In the genomic region with DNA sequence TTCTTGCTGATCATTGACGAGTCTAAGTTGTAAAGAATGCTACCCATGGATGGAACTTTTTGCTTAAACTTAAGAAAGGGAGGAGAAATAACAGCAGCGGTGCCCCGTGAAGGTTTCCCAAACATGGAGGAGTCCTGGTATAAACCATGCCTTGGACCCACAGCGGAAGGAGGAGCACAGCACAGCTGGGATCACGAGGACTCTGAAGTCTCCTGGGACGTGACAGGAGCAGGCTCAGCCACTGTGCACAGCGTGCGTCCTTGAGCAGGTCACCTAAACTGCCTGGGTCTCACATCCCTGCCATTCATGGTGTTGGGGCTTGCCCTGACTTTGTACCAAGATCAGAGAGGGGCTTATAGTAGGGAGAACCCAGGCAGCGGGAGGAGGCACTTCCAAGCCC, we compare ENCODE assay signal across 2 cellular contexts.
TF ChIP-seq lines count a peak whose summit lies in the region.

No MANE protein-coding gene starts in this region.

TF ChIP-seq in GM23338, 12 proteins besides CTCF, POLR2A, EP300 and RAD21 (continued from another document and continues in another):
- TF ChIP-seq, protein P1, sequence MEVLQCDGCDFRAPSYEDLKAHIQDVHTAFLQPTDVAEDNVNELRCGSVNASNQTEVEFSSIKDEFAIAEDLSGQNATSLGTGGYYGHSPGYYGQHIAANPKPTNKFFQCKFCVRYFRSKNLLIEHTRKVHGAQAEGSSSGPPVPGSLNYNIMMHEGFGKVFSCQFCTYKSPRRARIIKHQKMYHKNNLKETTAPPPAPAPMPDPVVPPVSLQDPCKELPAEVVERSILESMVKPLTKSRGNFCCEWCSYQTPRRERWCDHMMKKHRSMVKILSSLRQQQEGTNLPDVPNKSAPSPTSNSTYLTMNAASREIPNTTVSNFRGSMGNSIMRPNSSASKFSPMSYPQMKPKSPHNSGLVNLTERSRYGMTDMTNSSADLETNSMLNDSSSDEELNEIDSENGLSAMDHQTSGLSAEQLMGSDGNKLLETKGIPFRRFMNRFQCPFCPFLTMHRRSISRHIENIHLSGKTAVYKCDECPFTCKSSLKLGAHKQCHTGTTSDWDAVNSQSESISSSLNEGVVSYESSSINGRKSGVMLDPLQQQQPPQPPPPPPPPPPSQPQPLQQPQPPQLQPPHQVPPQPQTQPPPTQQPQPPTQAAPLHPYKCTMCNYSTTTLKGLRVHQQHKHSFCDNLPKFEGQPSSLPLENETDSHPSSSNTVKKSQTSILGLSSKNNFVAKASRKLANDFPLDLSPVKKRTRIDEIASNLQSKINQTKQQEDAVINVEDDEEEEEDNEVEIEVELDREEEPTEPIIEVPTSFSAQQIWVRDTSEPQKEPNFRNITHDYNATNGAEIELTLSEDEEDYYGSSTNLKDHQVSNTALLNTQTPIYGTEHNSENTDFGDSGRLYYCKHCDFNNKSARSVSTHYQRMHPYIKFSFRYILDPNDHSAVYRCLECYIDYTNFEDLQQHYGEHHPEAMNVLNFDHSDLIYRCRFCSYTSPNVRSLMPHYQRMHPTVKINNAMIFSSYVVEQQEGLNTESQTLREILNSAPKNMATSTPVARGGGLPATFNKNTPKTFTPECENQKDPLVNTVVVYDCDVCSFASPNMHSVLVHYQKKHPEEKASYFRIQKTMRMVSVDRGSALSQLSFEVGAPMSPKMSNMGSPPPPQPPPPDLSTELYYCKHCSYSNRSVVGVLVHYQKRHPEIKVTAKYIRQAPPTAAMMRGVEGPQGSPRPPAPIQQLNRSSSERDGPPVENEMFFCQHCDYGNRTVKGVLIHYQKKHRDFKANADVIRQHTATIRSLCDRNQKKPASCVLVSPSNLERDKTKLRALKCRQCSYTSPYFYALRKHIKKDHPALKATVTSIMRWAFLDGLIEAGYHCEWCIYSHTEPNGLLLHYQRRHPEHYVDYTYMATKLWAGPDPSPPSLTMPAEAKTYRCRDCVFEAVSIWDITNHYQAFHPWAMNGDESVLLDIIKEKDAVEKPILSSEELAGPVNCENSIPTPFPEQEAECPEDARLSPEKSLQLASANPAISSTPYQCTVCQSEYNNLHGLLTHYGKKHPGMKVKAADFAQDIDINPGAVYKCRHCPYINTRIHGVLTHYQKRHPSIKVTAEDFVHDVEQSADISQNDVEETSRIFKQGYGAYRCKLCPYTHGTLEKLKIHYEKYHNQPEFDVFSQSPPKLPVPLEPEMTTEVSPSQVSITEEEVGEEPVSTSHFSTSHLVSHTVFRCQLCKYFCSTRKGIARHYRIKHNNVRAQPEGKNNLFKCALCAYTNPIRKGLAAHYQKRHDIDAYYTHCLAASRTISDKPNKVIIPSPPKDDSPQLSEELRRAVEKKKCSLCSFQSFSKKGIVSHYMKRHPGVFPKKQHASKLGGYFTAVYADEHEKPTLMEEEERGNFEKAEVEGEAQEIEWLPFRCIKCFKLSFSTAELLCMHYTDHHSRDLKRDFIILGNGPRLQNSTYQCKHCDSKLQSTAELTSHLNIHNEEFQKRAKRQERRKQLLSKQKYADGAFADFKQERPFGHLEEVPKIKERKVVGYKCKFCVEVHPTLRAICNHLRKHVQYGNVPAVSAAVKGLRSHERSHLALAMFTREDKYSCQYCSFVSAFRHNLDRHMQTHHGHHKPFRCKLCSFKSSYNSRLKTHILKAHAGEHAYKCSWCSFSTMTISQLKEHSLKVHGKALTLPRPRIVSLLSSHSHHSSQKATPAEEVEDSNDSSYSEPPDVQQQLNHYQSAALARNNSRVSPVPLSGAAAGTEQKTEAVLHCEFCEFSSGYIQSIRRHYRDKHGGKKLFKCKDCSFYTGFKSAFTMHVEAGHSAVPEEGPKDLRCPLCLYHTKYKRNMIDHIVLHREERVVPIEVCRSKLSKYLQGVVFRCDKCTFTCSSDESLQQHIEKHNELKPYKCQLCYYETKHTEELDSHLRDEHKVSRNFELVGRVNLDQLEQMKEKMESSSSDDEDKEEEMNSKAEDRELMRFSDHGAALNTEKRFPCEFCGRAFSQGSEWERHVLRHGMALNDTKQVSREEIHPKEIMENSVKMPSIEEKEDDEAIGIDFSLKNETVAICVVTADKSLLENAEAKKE (CRISPR knock-in tag; IDR thresholded peaks at IDR 0.05), result no peak
- TF ChIP-seq NANOG (IDR thresholded peaks at IDR 0.05; ENCODE audit: borderline replicate concordance) (no peak), STAT1 (IDR thresholded peaks at IDR 0.05; ENCODE audit: unreplicated experiment) (no peak), EZH2 (IDR thresholded peaks at IDR 0.05; ENCODE audit: low read depth, unreplicated experiment) (no peak), EZH2phosphoT487 (IDR thresholded peaks at IDR 0.05; ENCODE audit: unreplicated experiment) (no peak), POLR2AphosphoS5 (IDR thresholded peaks at IDR 0.05; ENCODE audit: low read depth) (no peak), JUNB (IDR thresholded peaks at IDR 0.05; ENCODE audit: unreplicated experiment) (no peak), ZNF114 (CRISPR knock-in tag; IDR thresholded peaks at IDR 0.05) (no peak), ZNF331 (CRISPR knock-in tag; IDR thresholded peaks at IDR 0.05; ENCODE audit: low read depth) (no peak)
- TF ChIP-seq, protein P2, sequence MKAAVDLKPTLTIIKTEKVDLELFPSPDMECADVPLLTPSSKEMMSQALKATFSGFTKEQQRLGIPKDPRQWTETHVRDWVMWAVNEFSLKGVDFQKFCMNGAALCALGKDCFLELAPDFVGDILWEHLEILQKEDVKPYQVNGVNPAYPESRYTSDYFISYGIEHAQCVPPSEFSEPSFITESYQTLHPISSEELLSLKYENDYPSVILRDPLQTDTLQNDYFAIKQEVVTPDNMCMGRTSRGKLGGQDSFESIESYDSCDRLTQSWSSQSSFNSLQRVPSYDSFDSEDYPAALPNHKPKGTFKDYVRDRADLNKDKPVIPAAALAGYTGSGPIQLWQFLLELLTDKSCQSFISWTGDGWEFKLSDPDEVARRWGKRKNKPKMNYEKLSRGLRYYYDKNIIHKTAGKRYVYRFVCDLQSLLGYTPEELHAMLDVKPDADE (IDR thresholded peaks at IDR 0.05), result no peak

TF ChIP-seq in H1, 55 proteins besides CTCF, POLR2A, EP300 and RAD21:
- TF ChIP-seq CTBP2 (IDR thresholded peaks at IDR 0.05; ENCODE audit: borderline replicate concordance, insufficient read depth, insufficient read length, low read length) (no peak), BACH1 (IDR thresholded peaks at IDR 0.05; ENCODE audit: low read length) (no peak), RNF2 (IDR thresholded peaks at IDR 0.05; ENCODE audit: borderline replicate concordance, low read depth, low read length, missing control alignments, poor library complexity, severe bottlenecking) (no peak), POLR2AphosphoS5 (IDR thresholded peaks at IDR 0.05; ENCODE audit: low read depth, low read length) (peak; percentile 62; the same call in 1 of the 2 replicates)
- TF ChIP-seq, protein P3, sequence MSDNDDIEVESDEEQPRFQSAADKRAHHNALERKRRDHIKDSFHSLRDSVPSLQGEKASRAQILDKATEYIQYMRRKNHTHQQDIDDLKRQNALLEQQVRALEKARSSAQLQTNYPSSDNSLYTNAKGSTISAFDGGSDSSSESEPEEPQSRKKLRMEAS (IDR thresholded peaks at IDR 0.05), result no peak
TF ChIP-seq in H1: peak in this region for 1.
